ENCODE assay signal across 1 cellular context in the genomic region with DNA sequence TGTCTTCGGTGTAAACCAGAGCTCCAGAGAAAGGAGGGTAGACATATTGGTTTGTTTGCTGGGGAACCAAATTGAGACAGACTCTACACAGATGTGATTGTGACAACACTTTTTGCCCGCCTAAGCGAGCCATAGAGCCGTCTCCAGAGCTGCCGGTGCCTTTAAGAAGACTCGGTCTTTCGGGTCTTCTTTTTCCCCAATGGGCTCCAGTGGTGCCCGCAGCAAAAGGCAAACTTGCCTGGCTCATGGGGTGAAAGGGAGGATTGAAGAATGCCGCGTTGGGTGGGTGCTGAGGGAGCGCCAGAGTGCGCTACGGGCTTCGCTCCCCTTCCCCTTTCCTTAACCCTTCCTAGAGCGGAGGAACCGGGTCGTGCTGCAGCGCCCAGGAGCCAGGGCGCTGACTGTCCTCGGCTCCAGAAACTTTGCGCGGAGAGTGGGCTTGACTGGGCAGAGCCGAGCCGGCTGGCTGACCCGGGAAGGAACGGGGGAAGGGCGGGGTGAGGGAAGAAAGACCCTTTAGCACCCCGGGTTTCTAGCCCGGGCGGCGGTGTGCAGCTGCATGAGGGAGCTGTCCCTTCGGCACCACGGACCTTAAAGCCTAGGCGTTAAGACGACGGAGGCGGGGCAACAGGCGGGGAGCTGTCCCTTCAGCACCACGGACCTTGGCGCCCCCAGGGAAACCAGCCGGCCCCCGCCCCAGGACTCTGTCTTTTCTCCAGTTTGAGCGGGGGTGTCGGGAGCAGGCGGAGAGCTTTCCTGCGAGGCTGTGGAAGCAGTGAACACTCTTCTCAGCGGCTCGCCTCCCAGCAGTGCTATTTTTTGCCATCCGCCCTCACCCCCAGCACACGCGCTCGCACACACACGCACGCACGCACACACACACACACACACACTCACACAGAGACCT.
TF ChIP-seq lines count a peak whose summit lies in the region.

A gene (plus strand): TSS at position 890 of the 907 bp plus-strand sequence. CDS start 420 bp downstream, outside the sequence.

TF ChIP-seq in WTC11, 78 proteins besides CTCF, POLR2A, EP300 and RAD21 (continued from another document):
- TF ChIP-seq, protein P1, sequence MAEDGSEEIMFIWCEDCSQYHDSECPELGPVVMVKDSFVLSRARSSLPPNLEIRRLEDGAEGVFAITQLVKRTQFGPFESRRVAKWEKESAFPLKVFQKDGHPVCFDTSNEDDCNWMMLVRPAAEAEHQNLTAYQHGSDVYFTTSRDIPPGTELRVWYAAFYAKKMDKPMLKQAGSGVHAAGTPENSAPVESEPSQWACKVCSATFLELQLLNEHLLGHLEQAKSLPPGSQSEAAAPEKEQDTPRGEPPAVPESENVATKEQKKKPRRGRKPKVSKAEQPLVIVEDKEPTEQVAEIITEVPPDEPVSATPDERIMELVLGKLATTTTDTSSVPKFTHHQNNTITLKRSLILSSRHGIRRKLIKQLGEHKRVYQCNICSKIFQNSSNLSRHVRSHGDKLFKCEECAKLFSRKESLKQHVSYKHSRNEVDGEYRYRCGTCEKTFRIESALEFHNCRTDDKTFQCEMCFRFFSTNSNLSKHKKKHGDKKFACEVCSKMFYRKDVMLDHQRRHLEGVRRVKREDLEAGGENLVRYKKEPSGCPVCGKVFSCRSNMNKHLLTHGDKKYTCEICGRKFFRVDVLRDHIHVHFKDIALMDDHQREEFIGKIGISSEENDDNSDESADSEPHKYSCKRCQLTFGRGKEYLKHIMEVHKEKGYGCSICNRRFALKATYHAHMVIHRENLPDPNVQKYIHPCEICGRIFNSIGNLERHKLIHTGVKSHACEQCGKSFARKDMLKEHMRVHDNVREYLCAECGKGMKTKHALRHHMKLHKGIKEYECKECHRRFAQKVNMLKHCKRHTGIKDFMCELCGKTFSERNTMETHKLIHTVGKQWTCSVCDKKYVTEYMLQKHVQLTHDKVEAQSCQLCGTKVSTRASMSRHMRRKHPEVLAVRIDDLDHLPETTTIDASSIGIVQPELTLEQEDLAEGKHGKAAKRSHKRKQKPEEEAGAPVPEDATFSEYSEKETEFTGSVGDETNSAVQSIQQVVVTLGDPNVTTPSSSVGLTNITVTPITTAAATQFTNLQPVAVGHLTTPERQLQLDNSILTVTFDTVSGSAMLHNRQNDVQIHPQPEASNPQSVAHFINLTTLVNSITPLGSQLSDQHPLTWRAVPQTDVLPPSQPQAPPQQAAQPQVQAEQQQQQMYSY (CRISPR knock-in tag; IDR thresholded peaks at IDR 0.05), result no peak
- TF ChIP-seq ZNF138 (CRISPR knock-in tag; conservative IDR thresholded peaks at IDR 0.05) (peak; percentile 58; the same call in 1 of the 2 replicates), TEAD4 (CRISPR knock-in tag; IDR thresholded peaks at IDR 0.05) (peak; percentile 84; the same call in 1 of the 2 replicates)
- TF ChIP-seq, protein P2, sequence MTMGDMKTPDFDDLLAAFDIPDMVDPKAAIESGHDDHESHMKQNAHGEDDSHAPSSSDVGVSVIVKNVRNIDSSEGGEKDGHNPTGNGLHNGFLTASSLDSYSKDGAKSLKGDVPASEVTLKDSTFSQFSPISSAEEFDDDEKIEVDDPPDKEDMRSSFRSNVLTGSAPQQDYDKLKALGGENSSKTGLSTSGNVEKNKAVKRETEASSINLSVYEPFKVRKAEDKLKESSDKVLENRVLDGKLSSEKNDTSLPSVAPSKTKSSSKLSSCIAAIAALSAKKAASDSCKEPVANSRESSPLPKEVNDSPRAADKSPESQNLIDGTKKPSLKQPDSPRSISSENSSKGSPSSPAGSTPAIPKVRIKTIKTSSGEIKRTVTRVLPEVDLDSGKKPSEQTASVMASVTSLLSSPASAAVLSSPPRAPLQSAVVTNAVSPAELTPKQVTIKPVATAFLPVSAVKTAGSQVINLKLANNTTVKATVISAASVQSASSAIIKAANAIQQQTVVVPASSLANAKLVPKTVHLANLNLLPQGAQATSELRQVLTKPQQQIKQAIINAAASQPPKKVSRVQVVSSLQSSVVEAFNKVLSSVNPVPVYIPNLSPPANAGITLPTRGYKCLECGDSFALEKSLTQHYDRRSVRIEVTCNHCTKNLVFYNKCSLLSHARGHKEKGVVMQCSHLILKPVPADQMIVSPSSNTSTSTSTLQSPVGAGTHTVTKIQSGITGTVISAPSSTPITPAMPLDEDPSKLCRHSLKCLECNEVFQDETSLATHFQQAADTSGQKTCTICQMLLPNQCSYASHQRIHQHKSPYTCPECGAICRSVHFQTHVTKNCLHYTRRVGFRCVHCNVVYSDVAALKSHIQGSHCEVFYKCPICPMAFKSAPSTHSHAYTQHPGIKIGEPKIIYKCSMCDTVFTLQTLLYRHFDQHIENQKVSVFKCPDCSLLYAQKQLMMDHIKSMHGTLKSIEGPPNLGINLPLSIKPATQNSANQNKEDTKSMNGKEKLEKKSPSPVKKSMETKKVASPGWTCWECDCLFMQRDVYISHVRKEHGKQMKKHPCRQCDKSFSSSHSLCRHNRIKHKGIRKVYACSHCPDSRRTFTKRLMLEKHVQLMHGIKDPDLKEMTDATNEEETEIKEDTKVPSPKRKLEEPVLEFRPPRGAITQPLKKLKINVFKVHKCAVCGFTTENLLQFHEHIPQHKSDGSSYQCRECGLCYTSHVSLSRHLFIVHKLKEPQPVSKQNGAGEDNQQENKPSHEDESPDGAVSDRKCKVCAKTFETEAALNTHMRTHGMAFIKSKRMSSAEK (CRISPR knock-in tag; IDR thresholded peaks at IDR 0.05; ENCODE audit: borderline replicate concordance), result no peak
